ENCODE assay signal across 9 cellular contexts in the genomic region with DNA sequence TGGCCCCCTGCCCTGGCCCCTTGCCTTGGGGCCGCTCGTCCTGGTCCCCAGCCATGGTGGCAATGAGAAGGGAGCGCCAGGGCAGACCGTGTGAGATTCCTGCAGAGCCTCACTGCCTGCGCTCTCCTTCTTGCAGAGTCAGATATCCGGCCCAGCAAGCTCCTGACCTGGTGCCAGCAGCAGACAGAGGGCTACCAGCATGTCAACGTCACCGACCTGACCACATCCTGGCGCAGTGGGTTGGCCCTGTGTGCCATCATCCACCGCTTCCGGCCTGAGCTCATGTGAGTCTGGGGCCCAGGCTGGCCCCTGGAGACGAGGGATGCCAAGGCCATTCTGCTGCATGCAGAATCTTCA.
A peak's percentile ranks its signal among the peaks of the same experiment; 100 is the strongest.
DNase-seq lines count a peak whose midpoint lies in the region; ATAC-seq and TF ChIP-seq lines count a peak whose summit lies in the region.
"Had no signal": no experiment of that assay in that cellular context is flagged by ENCODE, and none has a peak within 500 bp of the region (broad histone marks: within the 10 kb centered on the region; RNA-seq: fewer than 3 reads in every experiment).

No MANE protein-coding gene starts in this region.

- H3K9me3 ChIP-seq in CD8-positive, alpha-beta T cell (ENCODE audit: low read length) = no peaks in the 10 kb centered on the region
- H3K9me3 ChIP-seq in KOPT-K1 (ENCODE audit: insufficient read depth, low read length, poor library complexity, severe bottlenecking) (no peaks in the 10 kb centered on the region), neutrophil (no peaks in the 10 kb centered on the region), thoracic aorta (no peaks in the 10 kb centered on the region)

- H4K8ac ChIP-seq in mesendoderm (ENCODE audit: low read depth, low read length) = no peak overlapping the region

- H3K79me1 ChIP-seq in mesendoderm (ENCODE audit: low read length) = no peaks in the 10 kb centered on the region

- no peaks in the 10 kb centered on the region for H3K79me2 ChIP-seq in mesendoderm (ENCODE audit: control insufficient read depth, insufficient read depth, low read length)

- peak overlapping the region; percentile 47 for H3K27ac ChIP-seq in CD8-positive, alpha-beta T cell (ENCODE audit: low read depth, low read length)
- H3K27ac ChIP-seq in KOPT-K1 (ENCODE audit: low read depth, low read length, poor library complexity, severe bottlenecking) (peak overlapping the region; percentile 88), neutrophil (peak overlapping the region; percentile 79), thoracic aorta (peak overlapping the region; percentile 86 to 95), mesendoderm (ENCODE audit: low read depth, low read length) (no peak overlapping the region)

- H3K4ac ChIP-seq in mesendoderm (ENCODE audit: low read depth, low read length) = no peak overlapping the region

- peaks cover 29% of the 10 kb centered on the region for H3K36me3 Mint-ChIP-seq in CD8-positive, alpha-beta T cell
- H3K36me3 Mint-ChIP-seq in dendritic cell treated with granulocyte-macrophage colony-stimulating factor and Interleukin-4, amounts not matched to agents 40 ng/mL and 50 ng/mL, for 4 days (ENCODE audit: low read depth) = peaks cover 91% of the 10 kb centered on the region

- H3K4me2 ChIP-seq in mesendoderm (ENCODE audit: low read length) = no peak overlapping the region

- H3K27me3 Mint-ChIP-seq in CD8-positive, alpha-beta T cell (ENCODE audit: low read depth) = no peaks in the 10 kb centered on the region
- no peaks in the 10 kb centered on the region for H3K27me3 Mint-ChIP-seq in dendritic cell treated with granulocyte-macrophage colony-stimulating factor and Interleukin-4, amounts not matched to agents 40 ng/mL and 50 ng/mL, for 4 days

- H4K5ac ChIP-seq in mesendoderm (ENCODE audit: low read length) = no peak overlapping the region

- POLR2A ChIA-PET in CD8-positive, alpha-beta T cell (lab: Charles Lee) = interaction anchor here (1.1 to 2.6 kb wide), 13 partner anchors 8 to 1416 kb away, joined by 3 to 20 read pairs (median 5); partner anchors contain the start of gene EIF4G2

- no peak overlapping the region for H2BK5ac ChIP-seq in mesendoderm (ENCODE audit: low read length)

- H3K27ac Mint-ChIP-seq in CD8-positive, alpha-beta T cell = peak overlapping the region; percentile 91
- peak overlapping the region; percentile 8 for H3K27ac Mint-ChIP-seq in dendritic cell treated with granulocyte-macrophage colony-stimulating factor and Interleukin-4, amounts not matched to agents 40 ng/mL and 50 ng/mL, for 4 days

- H3K4me3 Mint-ChIP-seq in CD8-positive, alpha-beta T cell = peak overlapping the region; percentile 65
- no peak overlapping the region for H3K4me3 Mint-ChIP-seq in dendritic cell treated with granulocyte-macrophage colony-stimulating factor and Interleukin-4, amounts not matched to agents 40 ng/mL and 50 ng/mL, for 4 days
- H3K4me3 Mint-ChIP-seq: neural crest cell had no signal

- ATAC-seq in CD8-positive, alpha-beta T cell = peak; percentile 89
- ATAC-seq in GM21529 (IDR thresholded peaks at IDR 0.05; ENCODE audit: unreplicated experiment) (peak; percentile 95), thoracic aorta (ENCODE audit: insufficient number of reproducible peaks, low FRiP score, low read depth) (peak; percentile 37)

- no peak overlapping the region for H2BK120ac ChIP-seq in mesendoderm (ENCODE audit: low read depth, low read length)

- no peaks in the 10 kb centered on the region for H3K27me3 ChIP-seq in CD8-positive, alpha-beta T cell (ENCODE audit: insufficient read depth, low read length)
- H3K27me3 ChIP-seq in neutrophil (no peaks in the 10 kb centered on the region), thoracic aorta (replicated peaks; ENCODE audit: insufficient read depth) (no peaks in the 10 kb centered on the region), mesendoderm (ENCODE audit: insufficient read depth, low read length, poor library complexity) (no peaks in the 10 kb centered on the region)

- intact Hi-C loops in CD8-positive, alpha-beta T cell (cut with DNase I, micrococcal nuclease) = loop anchor here in 1 of 2 experiments (1.0 to 2.0 kb wide), 4 partner anchors 12 to 1416 kb away; partner anchors contain the start of genes EIF4G2 and MICAL2
- intact Hi-C loops in dendritic cell treated with granulocyte-macrophage colony-stimulating factor and Interleukin-4, amounts not matched to agents 40 ng/mL and 50 ng/mL, for 4 days (cut with micrococcal nuclease) = no loop called here

- no CpG with 5 or more reads among the region's 12 CpGs for WGBS in mesendoderm (ENCODE audit: extremely low coverage, insufficient coverage, low lambda C conversion rate)

- H3K4me3 ChIP-seq in CD8-positive, alpha-beta T cell (ENCODE audit: low read depth, low read length) = peak overlapping the region; percentile 35
- peak overlapping the region in 1 of 2 experiments; percentile 25 for H3K4me3 ChIP-seq in neutrophil (ENCODE audit: low read depth in 1 of 2, low read length in 1 of 2)
- no peak overlapping the region for H3K4me3 ChIP-seq in thoracic aorta
- no peak overlapping the region for H3K4me3 ChIP-seq in mesendoderm (ENCODE audit: low read length)

- no peak for TF ChIP-seq CTCF in CD8-positive, alpha-beta T cell (IDR thresholded peaks at IDR 0.05)
- TF ChIP-seq CTCF in neutrophil (IDR thresholded peaks at IDR 0.05) (no peak), thoracic aorta (IDR thresholded peaks at IDR 0.05) (no peak)

- H3K56ac ChIP-seq in mesendoderm (ENCODE audit: low read length) = no peak overlapping the region

- peaks cover 45% of the 10 kb centered on the region for H3K4me1 ChIP-seq in CD8-positive, alpha-beta T cell (ENCODE audit: insufficient read depth, low read length)
- H3K4me1 ChIP-seq in neutrophil (ENCODE audit: control insufficient read depth in 1 of 2, insufficient read depth in 1 of 2, low read depth in 1 of 2, low read length in 1 of 2) = peaks cover 28 to 36% of the 10 kb centered on the region in 2 experiments
- H3K4me1 ChIP-seq in thoracic aorta (ENCODE audit: control insufficient read depth in 1 of 2, low read depth in 2 of 2) = peaks cover 35 to 78% of the 10 kb centered on the region in 2 donors
- no peaks in the 10 kb centered on the region for H3K4me1 ChIP-seq in mesendoderm (ENCODE audit: control insufficient read depth, low read depth, low read length)

- H3K23ac ChIP-seq in mesendoderm (ENCODE audit: low read length) = no peak overlapping the region

- no peak overlapping the region for H2AK5ac ChIP-seq in mesendoderm (ENCODE audit: low read length)

- H3K18ac ChIP-seq in mesendoderm (ENCODE audit: low read length) = no peak overlapping the region

- no peaks in the 10 kb centered on the region for H3K9me3 Mint-ChIP-seq in CD8-positive, alpha-beta T cell
- H3K9me3 Mint-ChIP-seq in dendritic cell treated with granulocyte-macrophage colony-stimulating factor and Interleukin-4, amounts not matched to agents 40 ng/mL and 50 ng/mL, for 4 days = no peaks in the 10 kb centered on the region
- H3K9me3 Mint-ChIP-seq: neural crest cell had no signal

- DNase-seq in CD8-positive, alpha-beta T cell = peak; percentile 76 to 93 (median 89)
- peak; percentile 91 to 94 for DNase-seq in activated CD4-positive, alpha-beta T cell treated with anti-CD3 and anti-CD28 coated beads, Interleukin-2, amount 50 U/mL, for 48 hours
- peak; percentile 70 for DNase-seq in thoracic aorta (ENCODE audit: low spot score)
- DNase-seq in mesendoderm = no peak

- H3K4me1 Mint-ChIP-seq in CD8-positive, alpha-beta T cell (ENCODE audit: low read depth) = peaks cover 51% of the 10 kb centered on the region
- peaks cover 45% of the 10 kb centered on the region for H3K4me1 Mint-ChIP-seq in dendritic cell treated with granulocyte-macrophage colony-stimulating factor and Interleukin-4, amounts not matched to agents 40 ng/mL and 50 ng/mL, for 4 days (ENCODE audit: low read depth)
- H3K4me1 Mint-ChIP-seq: neural crest cell had no signal

- H3K36me3 ChIP-seq in CD8-positive, alpha-beta T cell (ENCODE audit: insufficient read depth, low read length) = no peaks in the 10 kb centered on the region
- H3K36me3 ChIP-seq in KOPT-K1 (ENCODE audit: insufficient read depth, low read length) (no peaks in the 10 kb centered on the region), neutrophil (peaks cover 33% of the 10 kb centered on the region), thoracic aorta (peaks cover 83% of the 10 kb centered on the region), mesendoderm (ENCODE audit: control insufficient read depth, insufficient read depth, low read length) (no peaks in the 10 kb centered on the region)

- no peak overlapping the region for H2BK15ac ChIP-seq in mesendoderm (replicated peaks; ENCODE audit: low read depth)

- CTCF ChIA-PET in CD8-positive, alpha-beta T cell (lab: Charles Lee) = interaction anchor here (0.8 to 3.9 kb wide), 10 partner anchors 9 to 180 kb away, joined by 3 to 27 read pairs (median 4); no protein-coding TSS in a partner anchor

- no peak overlapping the region for H3K9ac ChIP-seq in mesendoderm (ENCODE audit: low read length)

Comparison
In these comparisons a context has a peak if more than half of its experiments do, and no peak if none do; other contexts are left out.
1. ATAC-seq: peak in every context shown above with its lines; median percentile 95 in GM21529; 89 in CD8-positive, alpha-beta T cell; 37 in thoracic aorta.